ENCODE assay signal across 1 cellular context in genomic region chr3:187039100-187039722, GRCh38.
A peak's percentile ranks its signal among the peaks of the same experiment; 100 is the strongest.
TF ChIP-seq lines count a peak whose summit lies in the region.

No MANE protein-coding gene starts in this region.

TF ChIP-seq in HepG2, 621 proteins besides CTCF, POLR2A, EP300 and RAD21 (continued from another document and continues in another):
- TF ChIP-seq ZNF280B (CRISPR knock-in tag; IDR thresholded peaks at IDR 0.05; ENCODE audit: borderline replicate concordance): no peak
- TF ChIP-seq SNAPC5 (CRISPR knock-in tag; IDR thresholded peaks at IDR 0.05; ENCODE audit: borderline replicate concordance): 0 out of 2 replicates have a peak, but pooled peaks have one; percentile 44
- TF ChIP-seq ZFX (CRISPR knock-in tag; IDR thresholded peaks at IDR 0.05; ENCODE audit: low read depth): peak; percentile 46; the same call in 1 of the 2 replicates
- TF ChIP-seq MED1 (CRISPR knock-in tag; IDR thresholded peaks at IDR 0.05): peak; percentile 75; the same call in 1 of the 2 replicates
- TF ChIP-seq ZNF749 (CRISPR knock-in tag; IDR thresholded peaks at IDR 0.05; ENCODE audit: borderline replicate concordance): 0 out of 2 replicates have a peak, but pooled peaks have one; percentile 39
- peak; percentile 67; the same call in 1 of the 2 replicates for TF ChIP-seq ONECUT2 (CRISPR knock-in tag; IDR thresholded peaks at IDR 0.05)
- no peak for TF ChIP-seq NONO (IDR thresholded peaks at IDR 0.05)
- peak; percentile 65; the same call in 1 of the 2 replicates for TF ChIP-seq NONO (CRISPR knock-in tag; conservative IDR thresholded peaks at IDR 0.05)
- no peak for TF ChIP-seq ZGPAT (CRISPR knock-in tag; IDR thresholded peaks at IDR 0.05)
- peak; percentile 71; the same call in 1 of the 2 replicates for TF ChIP-seq ZNF564 (CRISPR knock-in tag; IDR thresholded peaks at IDR 0.05)
- peak; percentile 73 for TF ChIP-seq GATAD2A (CRISPR knock-in tag; IDR thresholded peaks at IDR 0.05)
- TF ChIP-seq ZNF609 (CRISPR knock-in tag; IDR thresholded peaks at IDR 0.05; ENCODE audit: borderline replicate concordance): no peak
- peak; percentile 36; the same call in 1 of the 2 replicates for TF ChIP-seq ZFP91 (CRISPR knock-in tag; IDR thresholded peaks at IDR 0.05; ENCODE audit: borderline replicate concordance)
- peak; percentile 28; the same call in 1 of the 2 replicates for TF ChIP-seq ZNF143 (CRISPR knock-in tag; IDR thresholded peaks at IDR 0.05)
- TF ChIP-seq ATF4 (CRISPR knock-in tag; IDR thresholded peaks at IDR 0.05): peak in 1 of 2 experiments; percentile 88; a peak in 2 of 4 replicates
- no peak for TF ChIP-seq TBP (CRISPR knock-in tag; IDR thresholded peaks at IDR 0.05)
- TF ChIP-seq SIN3A (IDR thresholded peaks at IDR 0.05; ENCODE audit: borderline replicate concordance, low read depth, low read length): peak; percentile 49; the same call in 1 of the 2 replicates
- 0 out of 2 replicates have a peak, but pooled peaks have one; percentile 62 for TF ChIP-seq ZNF276 (CRISPR knock-in tag; IDR thresholded peaks at IDR 0.05; ENCODE audit: low read depth)
- peak; percentile 37; the same call in 1 of the 2 replicates for TF ChIP-seq IRF9 (CRISPR knock-in tag; IDR thresholded peaks at IDR 0.05; ENCODE audit: borderline replicate concordance)
- TF ChIP-seq ZNF230 (CRISPR knock-in tag; IDR thresholded peaks at IDR 0.05): no peak
- TF ChIP-seq BORCS8-MEF2B (CRISPR knock-in tag; IDR thresholded peaks at IDR 0.05): no peak; the same call in none of the 2 replicates
- TF ChIP-seq PHF20 (CRISPR knock-in tag; IDR thresholded peaks at IDR 0.05): 0 out of 2 replicates have a peak, but pooled peaks have one; percentile 15
- TF ChIP-seq ZNF614 (CRISPR knock-in tag; IDR thresholded peaks at IDR 0.05; ENCODE audit: borderline replicate concordance): peak; percentile 61; the same call in 1 of the 2 replicates
- no peak for TF ChIP-seq SP1 (IDR thresholded peaks at IDR 0.05)
- TF ChIP-seq SP1 (CRISPR knock-in tag; IDR thresholded peaks at IDR 0.05): no peak
- no peak for TF ChIP-seq PLRG1 (conservative IDR thresholded peaks at IDR 0.05)
- 0 out of 2 replicates have a peak, but pooled peaks have one; percentile 7 for TF ChIP-seq ZNF12 (CRISPR knock-in tag; IDR thresholded peaks at IDR 0.05)
- no peak; the same call in 1 of the 2 replicates for TF ChIP-seq HBP1 (CRISPR knock-in tag; IDR thresholded peaks at IDR 0.05; ENCODE audit: low read depth)
- 0 out of 2 replicates have a peak, but pooled peaks have one; percentile 70 for TF ChIP-seq ZNF780A (CRISPR knock-in tag; IDR thresholded peaks at IDR 0.05)
- peak; percentile 59 for TF ChIP-seq SALL1 (CRISPR knock-in tag; IDR thresholded peaks at IDR 0.05)
- TF ChIP-seq ZNF33B (CRISPR knock-in tag; IDR thresholded peaks at IDR 0.05): no peak
- no peak for TF ChIP-seq KLF15 (CRISPR knock-in tag; IDR thresholded peaks at IDR 0.05; ENCODE audit: borderline replicate concordance)
- no peak for TF ChIP-seq MED8 (CRISPR knock-in tag; IDR thresholded peaks at IDR 0.05; ENCODE audit: insufficient replicate concordance)
- TF ChIP-seq NCOA1 (CRISPR knock-in tag; IDR thresholded peaks at IDR 0.05): peak; percentile 18; the same call in 1 of the 2 replicates
- TF ChIP-seq SKIL (CRISPR knock-in tag; IDR thresholded peaks at IDR 0.05; ENCODE audit: borderline replicate concordance): 0 out of 2 replicates have a peak, but pooled peaks have one; percentile 22
- no peak for TF ChIP-seq KDM3A (CRISPR knock-in tag; IDR thresholded peaks at IDR 0.05; ENCODE audit: low read depth)
- TF ChIP-seq ZNF704 (CRISPR knock-in tag; IDR thresholded peaks at IDR 0.05; ENCODE audit: borderline replicate concordance): 0 out of 2 replicates have a peak, but pooled peaks have one; percentile 51
- TF ChIP-seq ELF1 (CRISPR knock-in tag; IDR thresholded peaks at IDR 0.05): peak; percentile 65; the same call in 1 of the 2 replicates
- 0 out of 2 replicates have a peak, but pooled peaks have one; percentile 10 for TF ChIP-seq ZBTB38 (CRISPR knock-in tag; IDR thresholded peaks at IDR 0.05)
- TF ChIP-seq ETV5 (CRISPR knock-in tag; IDR thresholded peaks at IDR 0.05; ENCODE audit: borderline replicate concordance): peak; percentile 59; the same call in 1 of the 2 replicates
- TF ChIP-seq ZNF563 (CRISPR knock-in tag; IDR thresholded peaks at IDR 0.05): peak; percentile 57; the same call in 1 of the 2 replicates
- peak; percentile 71; the same call in 1 of the 2 replicates for TF ChIP-seq PAF1 (CRISPR knock-in tag; IDR thresholded peaks at IDR 0.05)
